ENCODE assay signal across 6 cellular contexts in the genomic region with DNA sequence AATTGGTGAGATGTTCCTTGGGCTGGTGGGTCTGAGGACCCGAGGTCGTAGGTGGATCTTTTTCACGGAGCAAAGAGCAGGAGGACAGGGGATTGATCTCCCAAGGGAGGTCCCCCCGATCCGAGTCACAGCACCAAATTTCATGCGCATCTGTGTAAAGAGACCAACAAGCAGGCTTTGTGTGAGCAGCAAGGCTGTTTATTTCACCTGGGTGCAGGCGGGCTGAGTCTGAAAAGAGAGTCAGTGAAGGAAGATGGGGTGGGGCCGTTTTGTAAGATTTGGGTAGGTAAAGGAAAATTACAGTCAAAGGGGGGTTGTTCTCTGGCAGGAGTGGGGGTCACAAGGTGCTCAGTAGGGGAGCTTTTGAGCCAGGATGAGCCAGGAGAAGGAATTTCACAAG. TPM values are rescaled to one million over a fixed set of nuclear protein-coding genes. Genes with fewer than 3 reads are reported as not detected.
DNase-seq lines count a peak whose midpoint lies in the region; ATAC-seq, FAIRE-seq and TF ChIP-seq lines count a peak whose summit lies in the region.
"Not testable (repeated sequence)": the region's sequence is repeated elsewhere in the genome, so short reads cannot be mapped to it uniquely, and the experiment has no call there.

No MANE protein-coding gene starts in this region.

- not testable (repeated sequence) for H3K9me1 ChIP-seq in K562 (ENCODE audit: control insufficient read depth, insufficient read depth, low read length)

- not testable (repeated sequence) for H3K27me3 Mint-ChIP-seq in glutamatergic neuron (ENCODE audit: unreplicated experiment); mesothelial cell of epicardium (ENCODE audit: low read depth)

- H3K4me1 ChIP-seq in HUES64 (ENCODE audit: insufficient read depth, low read length) = peaks cover 38% of the 10 kb centered on the region
- H3K4me1 ChIP-seq in K562 (replicated peaks in 1 of 2; ENCODE audit: control insufficient read depth in 2 of 2, insufficient read depth in 2 of 2, low read length in 2 of 2) = peaks cover 0 to 11% of the 10 kb centered on the region in 2 experiments; a peak in 3 of 5 replicates
- H3K4me1 ChIP-seq in iPS-15b (ENCODE audit: control insufficient read depth, insufficient read depth, low read length) = peaks cover 12% of the 10 kb centered on the region

- not testable (repeated sequence) for H3K36me3 Mint-ChIP-seq in glutamatergic neuron (ENCODE audit: unreplicated experiment); mesothelial cell of epicardium

- TF ChIP-seq POLR2A in K562 (conservative IDR thresholded peaks at IDR 0.05) = not testable (repeated sequence)

- POLR2A ChIA-PET in K562 (lab: Yijun Ruan, JAX) = not testable (repeated sequence)

- not testable (repeated sequence) for H3K79me2 ChIP-seq in K562 (ENCODE audit: control insufficient read depth, insufficient read depth, low read length)

- H3K4me3 Mint-ChIP-seq in glutamatergic neuron (ENCODE audit: unreplicated experiment); mesothelial cell of epicardium: not testable (repeated sequence)

- not testable (repeated sequence) for H4K20me1 ChIP-seq in K562 (replicated peaks; ENCODE audit: control insufficient read depth, insufficient read depth, low read length)

- WGBS in HUES64 = 19% methylated on average over 8 of the region's 8 CpGs
- 65% methylated on average over 3 of the region's 8 CpGs for WGBS in K562 (ENCODE audit: insufficient coverage, low coverage, missing lambda C conversion rate)

- not testable (repeated sequence) for BruUV-seq in K562 (replicated peaks; lab: Mats Ljungman, UMichigan)

- H3K27ac Mint-ChIP-seq in glutamatergic neuron (ENCODE audit: unreplicated experiment) = peak overlapping the region; percentile 56
- H3K27ac Mint-ChIP-seq in mesothelial cell of epicardium = peak overlapping the region; percentile 15

- peak overlapping the region; percentile 78 for H3K9ac ChIP-seq in HUES64 (ENCODE audit: low read depth, low read length)
- not testable (repeated sequence) for H3K9ac ChIP-seq in K562 (ENCODE audit: insufficient read depth in 1 of 2, low read depth in 2 of 2, low read length in 2 of 2)
- peak overlapping the region; percentile 87 for H3K9ac ChIP-seq in iPS-15b (ENCODE audit: low read depth, low read length)

- not testable (repeated sequence) for ATAC-seq in K562

- H3K9me3 Mint-ChIP-seq in glutamatergic neuron (ENCODE audit: unreplicated experiment); mesothelial cell of epicardium: not testable (repeated sequence)

- CTCF ChIA-PET in K562 (lab: Yijun Ruan, JAX; ENCODE audit: low intra/inter-chr PET ratio) = not testable (repeated sequence)

- not testable (repeated sequence) for H3K27me3 ChIP-seq in H7 (ENCODE audit: control insufficient read depth, insufficient read depth, low read length); HUES64 (ENCODE audit: insufficient read depth, low read length); K562 (ENCODE audit: control insufficient read depth in 2 of 2, insufficient read depth in 2 of 2, low read length in 2 of 2); iPS-15b (ENCODE audit: control insufficient read depth, insufficient read depth, low read length)

- H3K4me1 Mint-ChIP-seq in glutamatergic neuron (ENCODE audit: low read depth, unreplicated experiment) = not testable (repeated sequence)
- H3K4me1 Mint-ChIP-seq in mesothelial cell of epicardium = peaks cover 25% of the 10 kb centered on the region

- peak overlapping the region; percentile 25; the same call in 1 of the 2 replicates for H3K4me2 ChIP-seq in K562 (ENCODE audit: insufficient read depth, low read length)

- H3K27ac ChIP-seq in HUES64 (ENCODE audit: low read depth, low read length); K562 (ENCODE audit: extremely low read depth, low read depth, low read length): not testable (repeated sequence)

- in situ Hi-C loops in K562 (cut with MboI) = loop anchor here (10.0 kb wide), 1 partner anchor 179 kb away; no protein-coding TSS in a partner anchor

- TF ChIP-seq EP300 in K562 (IDR thresholded peaks at IDR 0.05; ENCODE audit: low read length) = not testable (repeated sequence)

- DNase-seq in H7; K562 (ENCODE audit: extremely low read depth in 1 of 4, low spot score in 3 of 4); glutamatergic neuron; mesothelial cell of epicardium (ENCODE audit: low spot score in 2 of 2, unreplicated experiment in 2 of 2): not testable (repeated sequence)

- FAIRE-seq in K562 (lab: Jason Lieb, UNC) = not testable (repeated sequence)

- H3K36me3 ChIP-seq in H7 (replicated peaks; ENCODE audit: control insufficient read depth, insufficient read depth, low read length); K562 (ENCODE audit: control insufficient read depth, insufficient read depth, low read length); iPS-15b (ENCODE audit: control insufficient read depth, insufficient read depth, low read length): not testable (repeated sequence)
- peaks cover 24% of the 10 kb centered on the region for H3K36me3 ChIP-seq in HUES64 (ENCODE audit: insufficient read depth, low read length)

- H3K9me3 ChIP-seq in HUES64 (ENCODE audit: insufficient read depth, low read depth, low read length); K562 (replicated peaks; ENCODE audit: control insufficient read depth, insufficient read depth, low read depth, low read length); iPS-15b (ENCODE audit: control insufficient read depth, insufficient read depth, low read length): not testable (repeated sequence)

- H2AFZ ChIP-seq in K562 (ENCODE audit: low read depth, low read length) = not testable (repeated sequence)

- intact Hi-C loops in K562 (cut with micrococcal nuclease) = loop anchor here (10.0 kb wide), 1 partner anchor 321 kb away; a partner anchor contains a TSS

- peak overlapping the region; percentile 39 for H3K4me3 ChIP-seq in H7 (ENCODE audit: insufficient read depth, low read depth, low read length)
- peak overlapping the region; percentile 73 for H3K4me3 ChIP-seq in HUES64 (ENCODE audit: low read length)
- not testable (repeated sequence) for H3K4me3 ChIP-seq in K562
- H3K4me3 ChIP-seq in iPS-15b (ENCODE audit: low read depth, low read length) = peak overlapping the region; percentile 64

- TF ChIP-seq CTCF in K562 (IDR thresholded peaks at IDR 0.05 in 2 of 3, conservative IDR thresholded peaks at IDR 0.05 in 1 of 3; ENCODE audit: insufficient read depth in 2 of 3, low read depth in 1 of 3, low read length in 3 of 3); glutamatergic neuron (IDR thresholded peaks at IDR 0.05; ENCODE audit: partially characterized antibody, unreplicated experiment); mesothelial cell of epicardium (IDR thresholded peaks at IDR 0.05; ENCODE audit: unreplicated experiment): not testable (repeated sequence)

- not testable (repeated sequence) for TF ChIP-seq RAD21 in K562 (CRISPR knock-in tag; conservative IDR thresholded peaks at IDR 0.05 in 1 of 2, IDR thresholded peaks at IDR 0.05 in 1 of 2)

RNA-seq across cellular contexts. Expression of a gene that starts 46.9 kb away (rescaled TPM):
- total RNA-seq in H7 (2014; rRNA removed; shearing (Covaris generic)) = 9.4 and 13.3 TPM in 2 replicates
- polyA plus RNA-seq in HUES64 (2013, experiment 1 of 2) = 5.9 TPM
- 7.4 TPM for polyA plus RNA-seq in HUES64 (2013, experiment 2 of 2)
- 61.9 and 123 TPM in 2 replicates for total RNA-seq in K562 (2011; cell fraction: chromatin; rRNA removed; ENCODE audit: low replicate concordance)
- 31.5 and 34.7 TPM in 2 replicates for total RNA-seq in K562 (2011; cell fraction: nucleolus; rRNA removed)
- total RNA-seq in K562 (2011; cell fraction: nucleoplasm; rRNA removed) = 62.6 and 89.5 TPM in 2 replicates
- total RNA-seq in K562 (2014; rRNA removed) = 9.2 and 10.9 TPM in 2 replicates
- 12.5 and 12.7 TPM in 2 replicates for total RNA-seq in K562 (2014; rRNA removed; fragmentation: Illumina TruSeq; extraction: Trizol)
- 11.2 and 12.9 TPM in 2 replicates for total RNA-seq in K562 (2015; rRNA removed; fragmentation: Illumina TruSeq; extraction: Trizol)
- total RNA-seq in K562 (2021) = 9.0 and 10.1 TPM in 2 replicates
- 17.9 and 18.5 TPM in 2 replicates for polyA plus RNA-seq in K562 (2011; rRNA removed)
- polyA plus RNA-seq in K562 (2011; cell fraction: cytosol; rRNA removed) = 5.7 and 8.4 TPM in 2 replicates
- 42.8 and 47.5 TPM in 2 replicates for polyA plus RNA-seq in K562 (2011; cell fraction: nucleus; rRNA removed)
- 7.0 and 8.8 TPM in 2 replicates for polyA plus RNA-seq in K562 (2012)
- 8.2 and 10.0 TPM in 2 replicates for polyA plus RNA-seq in K562 (2014; fragmentation: Illumina TruSeq; extraction: Trizol)
- under 1 TPM; 0.77 to 0.91 TPM for polyA plus RNA-seq in K562 (2014; fragmentation: Nextera tagmentation; extraction: Ambion mirVana)
- 9.6 and 10.2 TPM in 2 replicates for polyA plus RNA-seq in K562 (2014; rRNA removed)
- polyA minus RNA-seq in K562 (2011; rRNA and poly(A)+ RNA removed) = 46.9 and 55.3 TPM in 2 replicates
- 8.7 and 13.2 TPM in 2 replicates for polyA minus RNA-seq in K562 (2011; cell fraction: cytosol; rRNA and poly(A)+ RNA removed)
- 32.9 and 60.0 TPM in 2 replicates for polyA minus RNA-seq in K562 (2011; cell fraction: nucleus; rRNA and poly(A)+ RNA removed)
- 33.4 TPM for total RNA-seq in glutamatergic neuron (ENCODE audit: unreplicated experiment)
- 24.7 to 27.6 TPM (median 26.0 TPM) in 3 replicates for total RNA-seq in mesothelial cell of epicardium

RNA-seq across cellular contexts. Expression of a gene that starts 47.2 kb away (rescaled TPM):
- total RNA-seq in H7 (2014; rRNA removed; shearing (Covaris generic)) = 14.8 and 16.3 TPM in 2 replicates
- 14.2 TPM for polyA plus RNA-seq in HUES64 (2013, experiment 1 of 2)
- polyA plus RNA-seq in HUES64 (2013, experiment 2 of 2) = 16.5 TPM
- 13.0 and 31.7 TPM in 2 replicates for total RNA-seq in K562 (2011; cell fraction: chromatin; rRNA removed; ENCODE audit: low replicate concordance)
- total RNA-seq in K562 (2011; cell fraction: nucleolus; rRNA removed) = 15.8 and 16.5 TPM in 2 replicates
- 28.2 and 28.9 TPM in 2 replicates for total RNA-seq in K562 (2011; cell fraction: nucleoplasm; rRNA removed)
- total RNA-seq in K562 (2014; rRNA removed) = 9.2 and 11.4 TPM in 2 replicates
- total RNA-seq in K562 (2014; rRNA removed; fragmentation: Illumina TruSeq; extraction: Trizol) = 18.4 and 19.0 TPM in 2 replicates
- total RNA-seq in K562 (2015; rRNA removed; fragmentation: Illumina TruSeq; extraction: Trizol) = 21.8 and 22.6 TPM in 2 replicates
- 14.8 and 16.0 TPM in 2 replicates for total RNA-seq in K562 (2021)
- 13.6 and 15.9 TPM in 2 replicates for polyA plus RNA-seq in K562 (2011; rRNA removed)
- 4.4 and 8.7 TPM in 2 replicates for polyA plus RNA-seq in K562 (2011; cell fraction: cytosol; rRNA removed)
- 6.9 and 12.3 TPM in 2 replicates for polyA plus RNA-seq in K562 (2011; cell fraction: nucleus; rRNA removed)
- polyA plus RNA-seq in K562 (2012) = 17.1 and 24.6 TPM in 2 replicates
- polyA plus RNA-seq in K562 (2014; fragmentation: Illumina TruSeq; extraction: Trizol) = 19.7 and 23.4 TPM in 2 replicates
- polyA plus RNA-seq in K562 (2014; fragmentation: Nextera tagmentation; extraction: Ambion mirVana) = 10 to 100 TPM; 10.8 to 11.2 TPM
- polyA plus RNA-seq in K562 (2014; rRNA removed) = 13.0 and 13.1 TPM in 2 replicates
- polyA minus RNA-seq in K562 (2011; rRNA and poly(A)+ RNA removed) = 10.9 and 16.5 TPM in 2 replicates
- 9.2 and 9.9 TPM in 2 replicates for polyA minus RNA-seq in K562 (2011; cell fraction: cytosol; rRNA and poly(A)+ RNA removed)
- polyA minus RNA-seq in K562 (2011; cell fraction: nucleus; rRNA and poly(A)+ RNA removed) = 10.1 and 20.0 TPM in 2 replicates
- 19.3 TPM for total RNA-seq in glutamatergic neuron (ENCODE audit: unreplicated experiment)
- 17.5 to 18.3 TPM (median 18.2 TPM) in 3 replicates for total RNA-seq in mesothelial cell of epicardium
